In genomic region chr2:229342376-229342775, GRCh38 we compare ENCODE assay signal across 8 cellular contexts.
A peak's percentile ranks its signal among the peaks of the same experiment; 100 is the strongest.
DNase-seq lines count a peak whose midpoint lies in the region; ATAC-seq and TF ChIP-seq lines count a peak whose summit lies in the region.

No MANE protein-coding gene starts in this region.

- TF ChIP-seq EP300 in Ishikawa (IDR thresholded peaks at IDR 0.05; ENCODE audit: borderline replicate concordance) (no peak), sigmoid colon (IDR thresholded peaks at IDR 0.05) (no peak)

- no peak for ATAC-seq in GM18907 (IDR thresholded peaks at IDR 0.05; ENCODE audit: unreplicated experiment)

- in situ Hi-C loops in G401 (cut with HindIII; ENCODE audit: low sequenced_read_pairs): no loop called here

- peak; percentile 45; the same call in 1 of the 2 replicates for TF ChIP-seq RAD21 in Ishikawa (IDR thresholded peaks at IDR 0.05; ENCODE audit: low read depth)

- no peak overlapping the region for H2AFZ ChIP-seq in osteoblast (ENCODE audit: low read length)

- H3K79me2 ChIP-seq in osteoblast (ENCODE audit: insufficient read depth, low read length): no peaks in the 10 kb centered on the region

- no peaks in the 10 kb centered on the region for H4K20me1 ChIP-seq in osteoblast (ENCODE audit: insufficient read depth, low read length)

- H3K4me3 ChIP-seq in osteoblast (ENCODE audit: insufficient read depth, low read length) (no peak overlapping the region), sigmoid colon (no peak overlapping the region)

- peaks cover 6% of the 10 kb centered on the region for H3K4me1 ChIP-seq in osteoblast (ENCODE audit: insufficient read depth, low read length)
- H3K4me1 ChIP-seq in sigmoid colon: peaks cover 0 to 18% (median 11%) of the 10 kb centered on the region in 4 donors

- no peak overlapping the region for H3K27ac ChIP-seq in osteoblast (ENCODE audit: low read depth, low read length)
- H3K27ac ChIP-seq in sigmoid colon: no peak overlapping the region

- no peaks in the 10 kb centered on the region for H3K9me3 ChIP-seq in osteoblast (ENCODE audit: low read depth, low read length)
- H3K9me3 ChIP-seq in sigmoid colon: no peaks in the 10 kb centered on the region

- DNase-seq in G401 (ENCODE audit: low spot score) (peak; percentile 37), dermis blood vessel endothelial cell (peak; percentile 55), osteoblast (ENCODE audit: insufficient read length, low spot score, missing footprints) (no peak), sigmoid colon (no peak), NCI-H1105 (lab: John Stamatoyannopoulos, UW) (no peak), AG08395 (ENCODE audit: low spot score) (no peak)

- TF ChIP-seq POLR2A in sigmoid colon (IDR thresholded peaks at IDR 0.05): no peak

- 34 to 51% methylated on average over 4 of the region's 4 CpGs for WGBS in sigmoid colon, 2 donors

- no peak overlapping the region for H3K4me2 ChIP-seq in osteoblast (ENCODE audit: insufficient read depth, low read length)

- intact Hi-C loops in sigmoid colon (cut with DNase I): no loop called here

- no peaks in the 10 kb centered on the region for H3K36me3 ChIP-seq in osteoblast (ENCODE audit: insufficient read depth, low read length)
- no peaks in the 10 kb centered on the region for H3K36me3 ChIP-seq in sigmoid colon

- H3K27me3 ChIP-seq in osteoblast (ENCODE audit: insufficient read depth, low read length): no peaks in the 10 kb centered on the region
- H3K27me3 ChIP-seq in sigmoid colon: no peaks in the 10 kb centered on the region

- peak; percentile 57 for TF ChIP-seq CTCF in osteoblast (IDR thresholded peaks at IDR 0.05; ENCODE audit: extremely low read depth, low read depth, low read length)
- no peak for TF ChIP-seq CTCF in sigmoid colon (IDR thresholded peaks at IDR 0.05)

TF ChIP-seq in Ishikawa, 13 proteins besides CTCF, POLR2A, EP300 and RAD21:
- TF ChIP-seq, protein P1, sequence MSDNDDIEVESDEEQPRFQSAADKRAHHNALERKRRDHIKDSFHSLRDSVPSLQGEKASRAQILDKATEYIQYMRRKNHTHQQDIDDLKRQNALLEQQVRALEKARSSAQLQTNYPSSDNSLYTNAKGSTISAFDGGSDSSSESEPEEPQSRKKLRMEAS (IDR thresholded peaks at IDR 0.05): no peak
- no peak for TF ChIP-seq ZBTB7A (IDR thresholded peaks at IDR 0.05; ENCODE audit: low read depth)
- no peak for TF ChIP-seq TEAD4 (IDR thresholded peaks at IDR 0.05)
- no peak for TF ChIP-seq TCF12 (IDR thresholded peaks at IDR 0.05; ENCODE audit: low read depth)
- no peak for TF ChIP-seq USF1 (IDR thresholded peaks at IDR 0.05)
- TF ChIP-seq, protein P2, sequence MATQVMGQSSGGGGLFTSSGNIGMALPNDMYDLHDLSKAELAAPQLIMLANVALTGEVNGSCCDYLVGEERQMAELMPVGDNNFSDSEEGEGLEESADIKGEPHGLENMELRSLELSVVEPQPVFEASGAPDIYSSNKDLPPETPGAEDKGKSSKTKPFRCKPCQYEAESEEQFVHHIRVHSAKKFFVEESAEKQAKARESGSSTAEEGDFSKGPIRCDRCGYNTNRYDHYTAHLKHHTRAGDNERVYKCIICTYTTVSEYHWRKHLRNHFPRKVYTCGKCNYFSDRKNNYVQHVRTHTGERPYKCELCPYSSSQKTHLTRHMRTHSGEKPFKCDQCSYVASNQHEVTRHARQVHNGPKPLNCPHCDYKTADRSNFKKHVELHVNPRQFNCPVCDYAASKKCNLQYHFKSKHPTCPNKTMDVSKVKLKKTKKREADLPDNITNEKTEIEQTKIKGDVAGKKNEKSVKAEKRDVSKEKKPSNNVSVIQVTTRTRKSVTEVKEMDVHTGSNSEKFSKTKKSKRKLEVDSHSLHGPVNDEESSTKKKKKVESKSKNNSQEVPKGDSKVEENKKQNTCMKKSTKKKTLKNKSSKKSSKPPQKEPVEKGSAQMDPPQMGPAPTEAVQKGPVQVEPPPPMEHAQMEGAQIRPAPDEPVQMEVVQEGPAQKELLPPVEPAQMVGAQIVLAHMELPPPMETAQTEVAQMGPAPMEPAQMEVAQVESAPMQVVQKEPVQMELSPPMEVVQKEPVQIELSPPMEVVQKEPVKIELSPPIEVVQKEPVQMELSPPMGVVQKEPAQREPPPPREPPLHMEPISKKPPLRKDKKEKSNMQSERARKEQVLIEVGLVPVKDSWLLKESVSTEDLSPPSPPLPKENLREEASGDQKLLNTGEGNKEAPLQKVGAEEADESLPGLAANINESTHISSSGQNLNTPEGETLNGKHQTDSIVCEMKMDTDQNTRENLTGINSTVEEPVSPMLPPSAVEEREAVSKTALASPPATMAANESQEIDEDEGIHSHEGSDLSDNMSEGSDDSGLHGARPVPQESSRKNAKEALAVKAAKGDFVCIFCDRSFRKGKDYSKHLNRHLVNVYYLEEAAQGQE (IDR thresholded peaks at IDR 0.05; ENCODE audit: low read depth): no peak
TF ChIP-seq in Ishikawa: peak in this region for 0.

Comparison
In these comparisons a context has a peak if more than half of its experiments do, and no peak if none do; other contexts are left out.
1. DNase-seq: peak in G401 (single experiment) and dermis blood vessel endothelial cell (single experiment); none in osteoblast (single experiment), sigmoid colon (single experiment), NCI-H1105 (single experiment) and AG08395 (single experiment).